In genomic region chr3:126130081-126130855, GRCh38 we compare ENCODE assay signal across 1 cellular context.
TF ChIP-seq lines count a peak whose summit lies in the region.

No MANE protein-coding gene starts in this region.

TF ChIP-seq in HepG2, 621 proteins besides CTCF, POLR2A, EP300 and RAD21 (continued from another document):
- no peak for TF ChIP-seq STAT6 (CRISPR knock-in tag; IDR thresholded peaks at IDR 0.05; ENCODE audit: borderline replicate concordance)
- no peak for TF ChIP-seq ZNF326 (CRISPR knock-in tag; IDR thresholded peaks at IDR 0.05; ENCODE audit: borderline replicate concordance)
